Comparison of ENCODE assay signal across 1 cellular context in the genomic region with DNA sequence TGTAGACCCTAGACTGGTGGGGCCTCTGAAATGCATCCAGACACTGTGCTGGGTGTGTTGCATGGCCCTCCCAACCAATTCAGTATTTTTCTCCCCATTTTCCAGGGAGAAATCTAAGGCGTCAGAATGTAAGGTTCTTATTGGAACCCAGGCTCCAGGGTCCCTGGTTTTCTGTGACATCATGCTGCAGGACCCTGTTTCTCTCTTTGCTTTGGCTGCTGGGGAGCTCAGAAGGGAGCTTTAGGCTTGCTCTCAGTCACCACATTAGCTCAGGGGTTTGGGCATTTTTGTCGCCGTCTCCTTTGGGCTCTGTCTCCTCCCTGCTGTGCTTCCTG.
TF ChIP-seq lines count a peak whose summit lies in the region.

No MANE protein-coding gene starts in this region.

TF ChIP-seq in IMR-90, 13 proteins besides CTCF, POLR2A, EP300 and RAD21 (continued from another document):
- TF ChIP-seq, protein P1, sequence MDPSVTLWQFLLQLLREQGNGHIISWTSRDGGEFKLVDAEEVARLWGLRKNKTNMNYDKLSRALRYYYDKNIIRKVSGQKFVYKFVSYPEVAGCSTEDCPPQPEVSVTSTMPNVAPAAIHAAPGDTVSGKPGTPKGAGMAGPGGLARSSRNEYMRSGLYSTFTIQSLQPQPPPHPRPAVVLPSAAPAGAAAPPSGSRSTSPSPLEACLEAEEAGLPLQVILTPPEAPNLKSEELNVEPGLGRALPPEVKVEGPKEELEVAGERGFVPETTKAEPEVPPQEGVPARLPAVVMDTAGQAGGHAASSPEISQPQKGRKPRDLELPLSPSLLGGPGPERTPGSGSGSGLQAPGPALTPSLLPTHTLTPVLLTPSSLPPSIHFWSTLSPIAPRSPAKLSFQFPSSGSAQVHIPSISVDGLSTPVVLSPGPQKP (IDR thresholded peaks at IDR 0.05; ENCODE audit: borderline replicate concordance, low read depth, low read length) = no peak
- no peak for TF ChIP-seq FOS (IDR thresholded peaks at IDR 0.05; ENCODE audit: low read depth, low read length)
- no peak for TF ChIP-seq MXI1 (IDR thresholded peaks at IDR 0.05; ENCODE audit: borderline replicate concordance, low read depth, low read length)
- no peak for TF ChIP-seq MAZ (IDR thresholded peaks at IDR 0.05; ENCODE audit: borderline replicate concordance, low read depth, low read length)
TF ChIP-seq in IMR-90: peak in this region for 0.
